ENCODE assay signal across 21 cellular contexts in the genomic region with DNA sequence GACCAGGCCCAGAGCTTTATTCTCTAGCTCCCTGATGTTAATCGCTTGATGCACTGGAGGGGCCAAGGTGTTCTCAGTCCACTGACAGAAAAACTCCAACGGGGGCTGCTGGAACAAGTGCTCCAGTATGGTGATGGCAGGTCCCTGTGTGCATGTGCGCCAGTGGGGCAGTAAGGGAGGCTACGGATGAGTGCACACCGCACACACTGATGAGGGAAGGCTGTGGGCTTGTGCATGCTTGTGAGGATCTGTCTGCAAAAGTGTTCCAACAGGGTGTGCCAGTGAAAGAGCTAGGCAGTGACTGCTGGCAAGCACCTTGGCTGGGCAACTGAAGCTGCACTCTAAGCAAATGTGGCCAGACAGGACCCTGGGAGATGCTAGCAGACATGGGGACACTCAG.
"Had no signal": no experiment of that assay in that cellular context is flagged by ENCODE, and none has a peak within 500 bp of the region (broad histone marks: within the 10 kb centered on the region; RNA-seq: fewer than 3 reads in every experiment).

No MANE protein-coding gene starts in this region.

- H3K36me3 Mint-ChIP-seq: memory B cell, mesothelial cell of epicardium had no signal

- ATAC-seq: gastrocnemius medialis, left cardiac atrium, left lung, left ventricle myocardium superior, mucosa of descending colon had no signal

- H3K27ac ChIP-seq: colonic mucosa, esophagus squamous epithelium, gastrocnemius medialis, heart right ventricle, left lung, lower lobe of right lung had no signal

- H3K4me1 Mint-ChIP-seq: memory B cell, mesothelial cell of epicardium had no signal

- H3K4me3 Mint-ChIP-seq: dendritic cell treated with granulocyte-macrophage colony-stimulating factor and Interleukin-4, amounts not matched to agents 40 ng/mL and 50 ng/mL, for 4 days; memory B cell; mesothelial cell of epicardium had no signal

- H3K27me3 ChIP-seq: colonic mucosa, esophagus squamous epithelium, gastrocnemius medialis, heart right ventricle, left lung had no signal

- H3K36me3 ChIP-seq: colonic mucosa, esophagus squamous epithelium, gastrocnemius medialis, heart right ventricle, left lung, lower lobe of right lung had no signal

- H3K4me3 ChIP-seq: colonic mucosa, esophagus squamous epithelium, gastrocnemius medialis, heart right ventricle, left lung, lower lobe of right lung, mucosa of descending colon had no signal

- H3K4me1 ChIP-seq: colonic mucosa, gastrocnemius medialis, heart right ventricle, left lung, lower lobe of right lung had no signal

- H3K27me3 Mint-ChIP-seq: dendritic cell treated with granulocyte-macrophage colony-stimulating factor and Interleukin-4, amounts not matched to agents 40 ng/mL and 50 ng/mL, for 4 days; memory B cell had no signal

- H3K9me3 ChIP-seq: colonic mucosa, gastrocnemius medialis, lower lobe of right lung had no signal

- DNase-seq: cerebellar nuclear complex; colonic mucosa; cortex of kidney; effector CD4-positive, alpha-beta T cell; effector memory CD4-positive, alpha-beta T cell; esophagus squamous epithelium; foreskin fibroblast; foreskin melanocyte; gastrocnemius medialis; glutamatergic neuron; head of caudate nucleus; heart right ventricle; hippocampal formation; left cardiac atrium; left lung; left ventricle myocardium superior; lower lobe of right lung; mucosa of descending colon had no signal

- H3K27ac Mint-ChIP-seq: dendritic cell treated with granulocyte-macrophage colony-stimulating factor and Interleukin-4, amounts not matched to agents 40 ng/mL and 50 ng/mL, for 4 days; memory B cell; mesothelial cell of epicardium had no signal
